In genomic region chr10:119078422-119079179, GRCh38 we compare ENCODE assay signal across 9 cellular contexts. TPM values are rescaled to one million over a fixed set of nuclear protein-coding genes. Genes with fewer than 3 reads are reported as not detected.
DNase-seq lines count a peak whose midpoint lies in the region; ATAC-seq and TF ChIP-seq lines count a peak whose summit lies in the region.
"Had no signal": no experiment of that assay in that cellular context is flagged by ENCODE, and none has a peak within 500 bp of the region (broad histone marks: within the 10 kb centered on the region; RNA-seq: fewer than 3 reads in every experiment).

No MANE protein-coding gene starts in this region.

- TF ChIP-seq CTCF in left lung (IDR thresholded peaks at IDR 0.05) (no peak), type B pancreatic cell (conservative IDR thresholded peaks at IDR 0.05) (no peak)

- H3K36me3 Mint-ChIP-seq in activated T-cell treated with anti-CD3 and anti-CD28 coated beads, Interleukin-2, amount 50 U/mL, for 72 hours (ENCODE audit: insufficient read depth in 2 of 2) = peaks cover 5 to 20% of the 10 kb centered on the region in 2 donors
- peaks cover 43% of the 10 kb centered on the region for H3K36me3 Mint-ChIP-seq in activated naive CD8-positive, alpha-beta T cell treated with anti-CD3 and anti-CD28 coated beads for 36 hours
- H3K36me3 Mint-ChIP-seq in type B pancreatic cell = peaks cover 13% of the 10 kb centered on the region

- H3K4me3 ChIP-seq in left lung = peak overlapping the region; percentile 90 to 100

- ATAC-seq in activated T-cell treated with anti-CD3 and anti-CD28 coated beads, Interleukin-2, amount 50 U/mL, for 72 hours (replicated peaks in 1 of 2) = no peak
- ATAC-seq in left lung (no peak), sciatic nerve (no peak), HG03442 (IDR thresholded peaks at IDR 0.05; ENCODE audit: unreplicated experiment) (no peak)

- no peaks in the 10 kb centered on the region for H3K27me3 ChIP-seq in left lung

- H3K36me3 ChIP-seq in left lung = peaks cover 0 to 1% of the 10 kb centered on the region in 2 donors

- H3K4me3 Mint-ChIP-seq in activated T-cell treated with anti-CD3 and anti-CD28 coated beads, Interleukin-2, amount 50 U/mL, for 72 hours = peak overlapping the region; percentile 92 to 99
- H3K4me3 Mint-ChIP-seq in activated naive CD8-positive, alpha-beta T cell treated with anti-CD3 and anti-CD28 coated beads for 36 hours = peak overlapping the region; percentile 96
- H3K4me3 Mint-ChIP-seq in type B pancreatic cell = peak overlapping the region; percentile 96

- H3K4me1 Mint-ChIP-seq in activated T-cell treated with anti-CD3 and anti-CD28 coated beads, Interleukin-2, amount 50 U/mL, for 72 hours (ENCODE audit: low read depth) = peaks cover 53% of the 10 kb centered on the region
- peaks cover 35% of the 10 kb centered on the region for H3K4me1 Mint-ChIP-seq in activated naive CD8-positive, alpha-beta T cell treated with anti-CD3 and anti-CD28 coated beads for 36 hours
- peaks cover 22% of the 10 kb centered on the region for H3K4me1 Mint-ChIP-seq in type B pancreatic cell (ENCODE audit: unreplicated experiment)

- H3K9me3 Mint-ChIP-seq in activated T-cell treated with anti-CD3 and anti-CD28 coated beads, Interleukin-2, amount 50 U/mL, for 72 hours = no peaks in the 10 kb centered on the region
- H3K9me3 Mint-ChIP-seq in activated naive CD8-positive, alpha-beta T cell treated with anti-CD3 and anti-CD28 coated beads for 36 hours = no peaks in the 10 kb centered on the region
- no peaks in the 10 kb centered on the region for H3K9me3 Mint-ChIP-seq in type B pancreatic cell

- no peaks in the 10 kb centered on the region for H3K27me3 Mint-ChIP-seq in activated T-cell treated with anti-CD3 and anti-CD28 coated beads, Interleukin-2, amount 50 U/mL, for 72 hours (ENCODE audit: low read depth)
- no peaks in the 10 kb centered on the region for H3K27me3 Mint-ChIP-seq in activated naive CD8-positive, alpha-beta T cell treated with anti-CD3 and anti-CD28 coated beads for 36 hours
- peaks cover 5% of the 10 kb centered on the region for H3K27me3 Mint-ChIP-seq in type B pancreatic cell

- H3K9me3 ChIP-seq in left lung = no peaks in the 10 kb centered on the region

- intact Hi-C loops in left lung (cut with DNase I) (no loop called here), sciatic nerve (cut with DNase I) (no loop called here)

- DNase-seq in activated T-cell treated with anti-CD3 and anti-CD28 coated beads, Interleukin-2, amount 50 U/mL, for 72 hours = no peak
- DNase-seq in activated T-cell treated with anti-CD3 and anti-CD28 coated beads for 4 hours (no peak), left lung (no peak), type B pancreatic cell (ENCODE audit: extremely low spot score, unreplicated experiment) (no peak), sciatic nerve (ENCODE audit: low spot score) (no peak)
- no peak for DNase-seq in activated naive CD8-positive, alpha-beta T cell treated with anti-CD3 and anti-CD28 coated beads for 36 hours
- no peak for DNase-seq in stimulated activated CD4-positive, alpha-beta T cell treated with anti-CD3 and anti-CD28 coated beads, Interleukin-4, amount 100 ng/mL, for 1 hour
- DNase-seq: NCI-H2029 had no signal

- H3K4me1 ChIP-seq in left lung = peaks cover 26 to 46% of the 10 kb centered on the region in 2 donors

- peak overlapping the region; percentile 86 for H3K27ac Mint-ChIP-seq in activated T-cell treated with anti-CD3 and anti-CD28 coated beads, Interleukin-2, amount 50 U/mL, for 72 hours
- H3K27ac Mint-ChIP-seq in activated naive CD8-positive, alpha-beta T cell treated with anti-CD3 and anti-CD28 coated beads for 36 hours = peak overlapping the region; percentile 93
- peak overlapping the region; percentile 100 for H3K27ac Mint-ChIP-seq in type B pancreatic cell

- peak overlapping the region in 1 of 2 donors; percentile 97 for H3K27ac ChIP-seq in left lung

RNA-seq across cellular contexts. Expression of gene EIF3A, which starts 2.0 kb away (rescaled TPM):
- total RNA-seq in activated T-cell treated with anti-CD3 and anti-CD28 coated beads, Interleukin-2, amount 50 U/mL, for 72 hours = 100 to 1,000 TPM; 160 to 164 TPM
- total RNA-seq in activated naive CD8-positive, alpha-beta T cell treated with anti-CD3 and anti-CD28 coated beads for 36 hours = 100 to 1,000 TPM; 160 to 163 TPM
- total RNA-seq in left lung (100 to 1,000 TPM in 1 of 2 donors, 10 to 100 TPM in 1; 89.1 to 113 TPM), type B pancreatic cell (ENCODE audit: low replicate concordance) (132 and 141 TPM in 2 replicates), sciatic nerve (96.5 TPM)

RNA-seq across cellular contexts. Expression of gene DENND10, which starts 25.3 kb away (rescaled TPM):
- 10 to 100 TPM; 39.4 to 41.3 TPM for total RNA-seq in activated T-cell treated with anti-CD3 and anti-CD28 coated beads, Interleukin-2, amount 50 U/mL, for 72 hours
- total RNA-seq in activated naive CD8-positive, alpha-beta T cell treated with anti-CD3 and anti-CD28 coated beads for 36 hours = 10 to 100 TPM; 14.6 to 17.8 TPM
- total RNA-seq in left lung (10 to 100 TPM; 34.2 to 37.4 TPM), type B pancreatic cell (ENCODE audit: low replicate concordance) (39.4 and 42.7 TPM in 2 replicates), sciatic nerve (32.1 TPM)

RNA-seq across cellular contexts. Expression of gene NANOS1, which starts 49.1 kb away (rescaled TPM):
- total RNA-seq in activated T-cell treated with anti-CD3 and anti-CD28 coated beads, Interleukin-2, amount 50 U/mL, for 72 hours = under 1 TPM; 0.31 to 0.37 TPM
- under 1 TPM in 1 of 2 experiments, not detected in 1; 0.16 TPM for total RNA-seq in activated naive CD8-positive, alpha-beta T cell treated with anti-CD3 and anti-CD28 coated beads for 36 hours
- total RNA-seq in left lung (1 to 10 TPM; 1.0 to 1.6 TPM), type B pancreatic cell (ENCODE audit: low replicate concordance) (10.1 and 14.4 TPM in 2 replicates), sciatic nerve (3.5 TPM)
